In the genomic region with DNA sequence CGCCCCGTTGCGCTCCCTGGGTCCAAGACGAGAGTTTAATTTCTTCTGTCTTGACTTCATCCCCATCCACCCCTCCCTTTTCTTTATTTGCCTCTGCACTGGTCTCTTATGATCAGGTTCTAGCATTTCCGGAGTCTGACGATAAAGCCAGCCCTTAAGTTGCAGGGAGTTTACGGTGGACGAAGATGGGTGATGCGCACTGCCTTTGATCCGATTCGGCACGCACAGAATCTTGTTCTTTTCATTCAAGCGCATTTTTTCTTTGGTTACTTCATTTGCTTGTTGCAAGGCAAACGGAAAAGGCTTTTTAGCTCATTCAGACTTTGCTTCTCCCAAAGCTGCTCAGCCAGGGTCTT, we compare ENCODE assay signal across 8 cellular contexts. TPM values are rescaled to one million over a fixed set of nuclear protein-coding genes. Genes with fewer than 3 reads are reported as not detected.
DNase-seq lines count a peak whose midpoint lies in the region; ATAC-seq and TF ChIP-seq lines count a peak whose summit lies in the region.

No MANE protein-coding gene starts in this region.

- H3K27me3 Mint-ChIP-seq in activated T-cell treated with anti-CD3 and anti-CD28 coated beads, Interleukin-2, amount 50 U/mL, for 4 hours (ENCODE audit: low read depth) = peaks cover 59% of the 10 kb centered on the region
- peaks cover 44% of the 10 kb centered on the region for H3K27me3 Mint-ChIP-seq in activated CD8-positive, alpha-beta T cell treated with anti-CD3 and anti-CD28 coated beads for 36 hours

- peak overlapping the region; percentile 53 for H3K4me3 Mint-ChIP-seq in activated T-cell treated with anti-CD3 and anti-CD28 coated beads, Interleukin-2, amount 50 U/mL, for 4 hours
- peak overlapping the region; percentile 56 for H3K4me3 Mint-ChIP-seq in activated CD8-positive, alpha-beta T cell treated with anti-CD3 and anti-CD28 coated beads for 36 hours

- no peak for ATAC-seq in activated T-cell treated with anti-CD3 and anti-CD28 coated beads, Interleukin-2, amount 50 U/mL, for 4 hours
- ATAC-seq in activated CD8-positive, alpha-beta T cell treated with anti-CD3 and anti-CD28 coated beads for 36 hours = peak; percentile 25
- ATAC-seq in HG03571 (IDR thresholded peaks at IDR 0.05; ENCODE audit: unreplicated experiment) (no peak), HG03095 (IDR thresholded peaks at IDR 0.05; ENCODE audit: unreplicated experiment) (no peak)

- no peaks in the 10 kb centered on the region for H3K9me3 Mint-ChIP-seq in activated T-cell treated with anti-CD3 and anti-CD28 coated beads, Interleukin-2, amount 50 U/mL, for 4 hours
- no peaks in the 10 kb centered on the region for H3K9me3 Mint-ChIP-seq in activated CD8-positive, alpha-beta T cell treated with anti-CD3 and anti-CD28 coated beads for 36 hours

- TF ChIP-seq CTCF in activated CD8-positive, alpha-beta T cell treated with anti-CD3 and anti-CD28 coated beads for 36 hours (IDR thresholded peaks at IDR 0.05) = no peak
- no peak for TF ChIP-seq CTCF in suprapubic skin (IDR thresholded peaks at IDR 0.05)

- H3K36me3 ChIP-seq in suprapubic skin = no peaks in the 10 kb centered on the region

- H3K4me1 Mint-ChIP-seq in activated T-cell treated with anti-CD3 and anti-CD28 coated beads, Interleukin-2, amount 50 U/mL, for 4 hours (ENCODE audit: low read depth) = peaks cover 13% of the 10 kb centered on the region
- H3K4me1 Mint-ChIP-seq in activated CD8-positive, alpha-beta T cell treated with anti-CD3 and anti-CD28 coated beads for 36 hours (ENCODE audit: low read depth) = peaks cover 9% of the 10 kb centered on the region

- no peak for TF ChIP-seq POLR2A in suprapubic skin (IDR thresholded peaks at IDR 0.05)

- no peaks in the 10 kb centered on the region for H3K36me3 Mint-ChIP-seq in activated T-cell treated with anti-CD3 and anti-CD28 coated beads, Interleukin-2, amount 50 U/mL, for 4 hours (ENCODE audit: insufficient read depth)
- H3K36me3 Mint-ChIP-seq in activated CD8-positive, alpha-beta T cell treated with anti-CD3 and anti-CD28 coated beads for 36 hours (ENCODE audit: low read depth) = no peaks in the 10 kb centered on the region

- TF ChIP-seq EP300 in suprapubic skin (IDR thresholded peaks at IDR 0.05) = no peak

- no peak overlapping the region for H3K27ac Mint-ChIP-seq in activated CD8-positive, alpha-beta T cell treated with anti-CD3 and anti-CD28 coated beads for 36 hours

- H3K27me3 ChIP-seq in suprapubic skin = peaks cover 69% of the 10 kb centered on the region

- peak overlapping the region; percentile 67 for H3K4me3 ChIP-seq in suprapubic skin

- intact Hi-C loops in activated CD8-positive, alpha-beta T cell treated with anti-CD3 and anti-CD28 coated beads for 36 hours (cut with micrococcal nuclease) = no loop called here

- CTCF ChIA-PET in activated CD8-positive, alpha-beta T cell treated with anti-CD3 and anti-CD28 coated beads for 36 hours (lab: Charles Lee) = interaction anchor here (0.6 to 1.7 kb wide), 4 partner anchors 20 to 362 kb away, joined by 3 to 4 read pairs (median 3); no protein-coding TSS in a partner anchor

- peaks cover 25% of the 10 kb centered on the region for H3K4me1 ChIP-seq in suprapubic skin

- POLR2A ChIA-PET in activated CD8-positive, alpha-beta T cell treated with anti-CD3 and anti-CD28 coated beads for 36 hours (lab: Charles Lee) = no interaction called here

- 1% methylated on average over 14 of the region's 14 CpGs for WGBS in suprapubic skin

- no peaks in the 10 kb centered on the region for H3K9me3 ChIP-seq in suprapubic skin

- no peak for DNase-seq in activated T-cell treated with anti-CD3 and anti-CD28 coated beads, Interleukin-2, amount 50 U/mL, for 4 hours
- no peak for DNase-seq in activated T-cell treated with anti-CD3 and anti-CD28 coated beads, Interleukin-2, amount 50 U/mL, for 48 hours
- DNase-seq in activated CD8-positive, alpha-beta T cell treated with anti-CD3 and anti-CD28 coated beads for 36 hours = no peak
- peak; percentile 26 for DNase-seq in iris pigment epithelial cell (ENCODE audit: low read depth)
- no peak for DNase-seq in suprapubic skin (ENCODE audit: low spot score in 2 of 2)
- no peak for DNase-seq in NCI-H1048 (lab: John Stamatoyannopoulos, UW)

- no peak overlapping the region for H3K27ac ChIP-seq in suprapubic skin

RNA-seq across cellular contexts. Expression of gene MCTP1, which starts 0.5 kb away (rescaled TPM):
- total RNA-seq in activated T-cell treated with anti-CD3 and anti-CD28 coated beads, Interleukin-2, amount 50 U/mL, for 4 hours = 1 to 10 TPM in 1 of 3 donors, under 1 TPM in 2; 0.30 to 1.1 (median 0.92) TPM
- total RNA-seq in activated CD8-positive, alpha-beta T cell treated with anti-CD3 and anti-CD28 coated beads for 36 hours = under 1 TPM; 0.20 to 0.40 TPM
- total RNA-seq in suprapubic skin = 10 to 100 TPM in 2 of 4 donors, 1 to 10 TPM in 2; 5.0 to 19.1 (median 10.6) TPM
